In the genomic region with DNA sequence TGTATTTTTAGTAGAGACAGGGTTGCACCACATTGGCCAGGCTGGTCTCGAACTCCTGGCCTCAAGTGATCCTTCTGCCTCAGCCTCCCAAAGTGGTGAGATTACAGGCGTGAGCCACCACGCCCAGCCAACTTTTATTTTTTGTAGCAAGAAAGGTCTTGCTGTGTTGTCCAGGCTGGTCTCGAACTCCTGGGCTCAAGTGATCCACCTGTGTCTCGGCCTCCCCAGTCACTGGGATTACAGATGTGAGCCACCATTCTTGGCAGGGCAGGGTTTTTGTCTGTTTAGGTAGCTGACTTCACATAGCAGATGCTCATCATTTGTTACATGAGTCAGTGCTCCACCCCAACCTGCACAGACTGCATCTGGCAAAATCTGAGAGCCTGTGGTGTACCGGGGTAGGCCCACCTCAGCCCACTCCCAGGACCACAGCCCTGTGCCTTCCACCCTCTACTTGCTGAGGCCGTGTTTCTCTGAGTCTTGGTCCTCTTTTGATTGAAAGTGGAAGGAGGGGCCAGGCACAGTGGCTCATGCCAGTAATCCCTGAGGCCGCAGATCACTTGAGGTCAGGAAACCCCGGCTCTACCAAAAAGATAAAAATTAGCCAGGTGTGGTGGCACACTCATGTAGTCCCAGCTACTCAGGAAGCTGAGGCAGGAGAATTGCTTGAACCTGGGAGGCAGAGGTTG, we compare ENCODE assay signal across 1 cellular context.
A peak's percentile ranks its signal among the peaks of the same experiment; 100 is the strongest.
TF ChIP-seq lines count a peak whose summit lies in the region.

No MANE protein-coding gene starts in this region.

TF ChIP-seq in WTC11, 78 proteins besides CTCF, POLR2A, EP300 and RAD21:
- peak; percentile 22; the same call in 1 of the 2 replicates for TF ChIP-seq ZNF121 (CRISPR knock-in tag; IDR thresholded peaks at IDR 0.05)
- TF ChIP-seq SMAD4 (CRISPR knock-in tag; IDR thresholded peaks at IDR 0.05), result no peak
- TF ChIP-seq, protein P1, sequence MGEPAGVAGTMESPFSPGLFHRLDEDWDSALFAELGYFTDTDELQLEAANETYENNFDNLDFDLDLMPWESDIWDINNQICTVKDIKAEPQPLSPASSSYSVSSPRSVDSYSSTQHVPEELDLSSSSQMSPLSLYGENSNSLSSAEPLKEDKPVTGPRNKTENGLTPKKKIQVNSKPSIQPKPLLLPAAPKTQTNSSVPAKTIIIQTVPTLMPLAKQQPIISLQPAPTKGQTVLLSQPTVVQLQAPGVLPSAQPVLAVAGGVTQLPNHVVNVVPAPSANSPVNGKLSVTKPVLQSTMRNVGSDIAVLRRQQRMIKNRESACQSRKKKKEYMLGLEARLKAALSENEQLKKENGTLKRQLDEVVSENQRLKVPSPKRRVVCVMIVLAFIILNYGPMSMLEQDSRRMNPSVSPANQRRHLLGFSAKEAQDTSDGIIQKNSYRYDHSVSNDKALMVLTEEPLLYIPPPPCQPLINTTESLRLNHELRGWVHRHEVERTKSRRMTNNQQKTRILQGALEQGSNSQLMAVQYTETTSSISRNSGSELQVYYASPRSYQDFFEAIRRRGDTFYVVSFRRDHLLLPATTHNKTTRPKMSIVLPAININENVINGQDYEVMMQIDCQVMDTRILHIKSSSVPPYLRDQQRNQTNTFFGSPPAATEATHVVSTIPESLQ (CRISPR knock-in tag; IDR thresholded peaks at IDR 0.05), result no peak
